In genomic region chr11:129436573-129436972, GRCh38 we compare ENCODE assay signal across 22 cellular contexts.
DNase-seq lines count a peak whose midpoint lies in the region; ATAC-seq and TF ChIP-seq lines count a peak whose summit lies in the region.
"Had no signal": no experiment of that assay in that cellular context is flagged by ENCODE, and none has a peak within 500 bp of the region (broad histone marks: within the 10 kb centered on the region; RNA-seq: fewer than 3 reads in every experiment).

No MANE protein-coding gene starts in this region.

- H3K36me3 ChIP-seq in DOHH2 (ENCODE audit: control insufficient read depth, low read length) (no peaks in the 10 kb centered on the region), MM.1S (replicated peaks; ENCODE audit: insufficient read depth, low read length) (peaks cover 18% of the 10 kb centered on the region)
- H3K36me3 ChIP-seq: BLaER1 treated with 17β-estradiol and CSF1 and Interleukin-3, amounts not matched to agents 10 nM and 100 nM had no signal

- peaks cover 29% of the 10 kb centered on the region for H3K36me3 Mint-ChIP-seq in type B pancreatic cell
- H3K36me3 Mint-ChIP-seq in stimulated activated memory B cell treated with anti-CD40 and anti-IgM and Interleukin-4, amounts not matched to agents 10 μg/mL and 1 μg/mL and 100 μg/mL, for 72 hours, result no peaks in the 10 kb centered on the region

- H4K20me1 ChIP-seq in DOHH2 (ENCODE audit: control insufficient read depth, insufficient read depth, low read depth, low read length) (no peaks in the 10 kb centered on the region), MM.1S (ENCODE audit: insufficient read depth, low read length) (no peaks in the 10 kb centered on the region; the same call in 1 of the 2 replicates)
- H4K20me1 ChIP-seq: BLaER1 treated with 17β-estradiol and CSF1 and Interleukin-3, amounts not matched to agents 10 nM and 100 nM had no signal

- H3K9ac ChIP-seq in MM.1S (ENCODE audit: low read length), result peak overlapping the region; percentile 11; the same call in 1 of the 2 replicates
- H3K9ac ChIP-seq: BLaER1 treated with 17β-estradiol and CSF1 and Interleukin-3, amounts not matched to agents 10 nM and 100 nM had no signal

- H3K9me3 ChIP-seq in DOHH2 (ENCODE audit: control insufficient read depth, insufficient read depth, low read length) (no peaks in the 10 kb centered on the region), MM.1S (replicated peaks; ENCODE audit: insufficient read depth, low read length) (no peaks in the 10 kb centered on the region)
- H3K9me3 ChIP-seq: A549 had no signal

- H3K4me2 ChIP-seq in DOHH2 (ENCODE audit: low read length) (peak overlapping the region; percentile 63), MM.1S (ENCODE audit: low read depth, low read length) (peak overlapping the region; percentile 48)
- H3K4me2 ChIP-seq: A549; BLaER1 treated with 17β-estradiol and CSF1 and Interleukin-3, amounts not matched to agents 10 nM and 100 nM had no signal

- H3K27me3 ChIP-seq in DOHH2 (ENCODE audit: control insufficient read depth, low read length), result no peaks in the 10 kb centered on the region
- no peaks in the 10 kb centered on the region for H3K27me3 ChIP-seq in MM.1S (replicated peaks; ENCODE audit: insufficient read depth, low read length)
- H3K27me3 ChIP-seq: BLaER1 treated with 17β-estradiol and CSF1 and Interleukin-3, amounts not matched to agents 10 nM and 100 nM had no signal

- H3F3A ChIP-seq in DOHH2 (ENCODE audit: control insufficient read depth, insufficient read depth) (no peaks in the 10 kb centered on the region), MM.1S (ENCODE audit: insufficient read depth, low read length) (peaks cover 14% of the 10 kb centered on the region; the same call in 1 of the 2 replicates)

- TF ChIP-seq CTCF in DOHH2 (IDR thresholded peaks at IDR 0.05; ENCODE audit: low read depth, low read length, poor library complexity, severe bottlenecking) (no peak), MM.1S (IDR thresholded peaks at IDR 0.05; ENCODE audit: low read length) (no peak), epithelial cell of esophagus (IDR thresholded peaks at IDR 0.05; ENCODE audit: insufficient read depth, low read depth, low read length, missing control alignments) (no peak), type B pancreatic cell (conservative IDR thresholded peaks at IDR 0.05) (no peak)

- peak overlapping the region; percentile 53 for H3K27ac Mint-ChIP-seq in type B pancreatic cell
- H3K27ac Mint-ChIP-seq in stimulated activated memory B cell treated with anti-CD40 and anti-IgM and Interleukin-4, amounts not matched to agents 10 μg/mL and 1 μg/mL and 100 μg/mL, for 72 hours, result no peak overlapping the region
- H3K27ac Mint-ChIP-seq: CD4-positive, alpha-beta T cell had no signal

- H3K4me1 Mint-ChIP-seq in type B pancreatic cell (ENCODE audit: unreplicated experiment), result peaks cover 40% of the 10 kb centered on the region
- H3K4me1 Mint-ChIP-seq in stimulated activated memory B cell treated with anti-CD40 and anti-IgM and Interleukin-4, amounts not matched to agents 10 μg/mL and 1 μg/mL and 100 μg/mL, for 72 hours, result no peaks in the 10 kb centered on the region

- peaks cover 30% of the 10 kb centered on the region for H3K4me1 ChIP-seq in DOHH2 (ENCODE audit: control insufficient read depth, low read length)
- peaks cover 42% of the 10 kb centered on the region for H3K4me1 ChIP-seq in MM.1S (ENCODE audit: low read length)
- H3K4me1 ChIP-seq: A549 had no signal

- H3K9me2 ChIP-seq in DOHH2 (replicated peaks; ENCODE audit: control insufficient read depth, low read length) (no peaks in the 10 kb centered on the region), MM.1S (replicated peaks; ENCODE audit: insufficient read depth, low read length) (no peaks in the 10 kb centered on the region)

- H3K79me2 ChIP-seq in DOHH2 (ENCODE audit: control insufficient read depth, low read length) (no peaks in the 10 kb centered on the region), MM.1S (ENCODE audit: low read length) (peaks cover 98% of the 10 kb centered on the region)

- H3K4me3 ChIP-seq in DOHH2 (ENCODE audit: low read length) (peak overlapping the region; percentile 44), MM.1S (ENCODE audit: low read length) (no peak overlapping the region), epithelial cell of esophagus (ENCODE audit: low read length) (no peak overlapping the region)
- H3K4me3 ChIP-seq: A549; BLaER1 treated with 17β-estradiol and CSF1 and Interleukin-3, amounts not matched to agents 10 nM and 100 nM had no signal

- peaks cover under 1% of the 10 kb centered on the region for H3K9me3 Mint-ChIP-seq in type B pancreatic cell
- peaks cover 6% of the 10 kb centered on the region for H3K9me3 Mint-ChIP-seq in stimulated activated memory B cell treated with anti-CD40 and anti-IgM and Interleukin-4, amounts not matched to agents 10 μg/mL and 1 μg/mL and 100 μg/mL, for 72 hours

- DNase-seq in MM.1S, result no peak
- peak; percentile 82 for DNase-seq in epithelial cell of esophagus (ENCODE audit: low read depth)
- DNase-seq in type B pancreatic cell (ENCODE audit: extremely low spot score, unreplicated experiment), result no peak
- no peak for DNase-seq in NCI-H146 (lab: John Stamatoyannopoulos, UW)
- DNase-seq in activated CD8-positive, alpha-beta memory T cell treated with anti-CD3 and anti-CD28 coated beads, Interleukin-2, amount 50 U/mL, for 4 hours, result no peak
- DNase-seq: AML-193; CD4-positive, alpha-beta T cell; DMS53; MV-4-11; NCI-H1105; NCI-H2029; NCI-H446; NCI-H524 treated with DMSO at 0.1 percent for 48 hours; NCI-H774; SHP77 treated with DMSO at 0.1 percent for 48 hours had no signal

- no peak for ATAC-seq in stimulated activated memory B cell treated with anti-CD40 and anti-IgM and Interleukin-4, amounts not matched to agents 10 μg/mL and 1 μg/mL and 100 μg/mL, for 72 hours
- ATAC-seq: A549, Panc1 had no signal

- H3K27me3 Mint-ChIP-seq in type B pancreatic cell, result peaks cover 6% of the 10 kb centered on the region
- H3K27me3 Mint-ChIP-seq in stimulated activated memory B cell treated with anti-CD40 and anti-IgM and Interleukin-4, amounts not matched to agents 10 μg/mL and 1 μg/mL and 100 μg/mL, for 72 hours, result no peaks in the 10 kb centered on the region

- no peak overlapping the region for H2AFZ ChIP-seq in MM.1S (ENCODE audit: low read length)

- H3K27ac ChIP-seq in DOHH2 (ENCODE audit: low read depth, low read length) (peak overlapping the region; percentile 38), MM.1S (ENCODE audit: low read length) (peak overlapping the region; percentile 67; the same call in 1 of the 2 replicates)
- H3K27ac ChIP-seq: A549; BLaER1 treated with 17β-estradiol and CSF1 and Interleukin-3, amounts not matched to agents 10 nM and 100 nM; HL-60; RWPE1 had no signal

- no peak overlapping the region for H3K4me3 Mint-ChIP-seq in type B pancreatic cell
- no peak overlapping the region for H3K4me3 Mint-ChIP-seq in stimulated activated memory B cell treated with anti-CD40 and anti-IgM and Interleukin-4, amounts not matched to agents 10 μg/mL and 1 μg/mL and 100 μg/mL, for 72 hours
- H3K4me3 Mint-ChIP-seq: CD4-positive, alpha-beta T cell had no signal
